Comparison of ENCODE assay signal across 10 cellular contexts in genomic region chr11:68338041-68338800, GRCh38. TPM values are rescaled to one million over a fixed set of nuclear protein-coding genes. Genes with fewer than 3 reads are reported as not detected.
A peak's percentile ranks its signal among the peaks of the same experiment; 100 is the strongest.
DNase-seq lines count a peak whose midpoint lies in the region; ATAC-seq and TF ChIP-seq lines count a peak whose summit lies in the region.
"Had no signal": no experiment of that assay in that cellular context is flagged by ENCODE, and none has a peak within 500 bp of the region (broad histone marks: within the 10 kb centered on the region; RNA-seq: fewer than 3 reads in every experiment).

No MANE protein-coding gene starts in this region.

- H3K9me3 Mint-ChIP-seq in HFFc6, result no peaks in the 10 kb centered on the region
- no peaks in the 10 kb centered on the region for H3K9me3 Mint-ChIP-seq in endodermal cell

- POLR2A ChIA-PET in AG04450 (lab: Yijun Ruan, JAX), result interaction anchor here (1.0 kb wide), 1 partner anchor 42 kb away, joined by 4 read pairs; no protein-coding TSS in a partner anchor

- H3K36me3 Mint-ChIP-seq in HFFc6 (ENCODE audit: low read depth) (no peaks in the 10 kb centered on the region), endodermal cell (ENCODE audit: low read depth) (peaks cover 5% of the 10 kb centered on the region)

- H3K27ac Mint-ChIP-seq in HFFc6, result no peak overlapping the region
- peak overlapping the region; percentile 71 for H3K27ac Mint-ChIP-seq in endodermal cell

- peaks cover 11% of the 10 kb centered on the region for H3K4me1 Mint-ChIP-seq in HFFc6 (ENCODE audit: low read depth)
- peaks cover 17% of the 10 kb centered on the region for H3K4me1 Mint-ChIP-seq in endodermal cell

- in situ Hi-C loops in GM13977 (cut with MboI; ENCODE audit: low pct_unique_long_range_greater_than_20kb, low sequenced_read_pairs, unreplicated experiment), result no loop called here

- ATAC-seq in HG03342 (IDR thresholded peaks at IDR 0.05; ENCODE audit: unreplicated experiment), result no peak

- H3K27ac ChIP-seq in AG04450 (ENCODE audit: low read depth, low read length), result peak overlapping the region; percentile 57
- no peak overlapping the region for H3K27ac ChIP-seq in endodermal cell (ENCODE audit: low read depth, low read length)
- H3K27ac ChIP-seq: right lobe of liver had no signal

- DNase-seq in AG04450 (ENCODE audit: low read depth, low spot score), result peak; percentile 37
- DNase-seq in HFFc6, result peak; percentile 4
- no peak for DNase-seq in endodermal cell
- peak; percentile 72 for DNase-seq in myocyte (ENCODE audit: low read depth)
- no peak for DNase-seq in HK-2 (ENCODE audit: unreplicated experiment)
- DNase-seq in GM13977 (ENCODE audit: low spot score), result no peak
- no peak for DNase-seq in retina
- DNase-seq: right lobe of liver had no signal

- CTCF ChIA-PET in AG04450 (lab: Charles Lee), result no interaction called here

- no peaks in the 10 kb centered on the region for H3K4me1 ChIP-seq in endodermal cell (ENCODE audit: control insufficient read depth, insufficient read depth, low read length)

- H3K4me3 ChIP-seq in AG04450 (ENCODE audit: low read depth, low read length) (no peak overlapping the region), endodermal cell (ENCODE audit: low read length) (no peak overlapping the region)
- H3K4me3 ChIP-seq: right lobe of liver, thoracic aorta had no signal

- no peaks in the 10 kb centered on the region for H3K36me3 ChIP-seq in endodermal cell (ENCODE audit: control insufficient read depth, insufficient read depth, low read length)
- H3K36me3 ChIP-seq: right lobe of liver, thoracic aorta had no signal

- H3K27me3 Mint-ChIP-seq in HFFc6 (ENCODE audit: insufficient read depth), result peaks cover 14% of the 10 kb centered on the region
- no peaks in the 10 kb centered on the region for H3K27me3 Mint-ChIP-seq in endodermal cell (ENCODE audit: insufficient read depth)

- no peak overlapping the region for H3K9ac ChIP-seq in endodermal cell (ENCODE audit: extremely low read depth, low read length, poor library complexity, severe bottlenecking)

- H3K4me3 Mint-ChIP-seq in HFFc6 (no peak overlapping the region), endodermal cell (no peak overlapping the region)

- TF ChIP-seq CTCF in AG04450 (IDR thresholded peaks at IDR 0.05; ENCODE audit: low read depth, low read length) (no peak), HFFc6 (IDR thresholded peaks at IDR 0.05) (no peak), endodermal cell (conservative IDR thresholded peaks at IDR 0.05) (no peak), GM13977 (IDR thresholded peaks at IDR 0.05; ENCODE audit: extremely low read depth, insufficient read depth, missing control alignments) (no peak)

- no peaks in the 10 kb centered on the region for H3K9me3 ChIP-seq in AG04450 (ENCODE audit: control insufficient read depth, insufficient read depth, low read length)
- H3K9me3 ChIP-seq in endodermal cell (ENCODE audit: control insufficient read depth, low read length), result no peaks in the 10 kb centered on the region
- H3K9me3 ChIP-seq: right lobe of liver, thoracic aorta had no signal

- 90 to 98% methylated on average over 5 to 11 of the region's 11 CpGs for WGBS in endodermal cell (ENCODE audit: insufficient coverage in 1 of 2, insufficient read length in 1 of 2), 2 experiments

- H3K27me3 ChIP-seq in AG04450 (ENCODE audit: control insufficient read depth, insufficient read depth, low read length) (no peaks in the 10 kb centered on the region), endodermal cell (ENCODE audit: control insufficient read depth, insufficient read depth, low read length, poor library complexity, severe bottlenecking) (no peaks in the 10 kb centered on the region)
- H3K27me3 ChIP-seq: right lobe of liver had no signal

RNA-seq across cellular contexts. Expression of gene LRP5, which starts 25.8 kb away (rescaled TPM):
- polyA plus RNA-seq in AG04450 (2011; rRNA removed), result 4.9 and 8.0 TPM in 2 replicates
- polyA minus RNA-seq in AG04450 (2011; rRNA and poly(A)+ RNA removed), result 11.1 and 15.4 TPM in 2 replicates
- total RNA-seq in HFFc6 (2021; fragmentation: NEBNext Ultra II Directional; extraction: Animal tissue kit (Norgen Biotek cat#: 25700)), result 10 to 100 TPM in 2 of 6 experiments, 1 to 10 TPM in 4; 2.5 to 14.9 (median 3.8) TPM
- 10 to 100 TPM; 58.2 to 64.1 TPM for total RNA-seq in endodermal cell
- polyA plus RNA-seq in endodermal cell (2013, experiment 1 of 2), result 37.4 TPM
- 35.9 TPM for polyA plus RNA-seq in endodermal cell (2013, experiment 2 of 2)
- 48.8 and 67.2 TPM in 2 replicates for total RNA-seq in myocyte
- 38.2 TPM for polyA plus RNA-seq in myocyte (2012)

Comparison
In these comparisons a context has a peak if more than half of its experiments do, and no peak if none do; other contexts are left out.
1. DNase-seq: peak in AG04450 (single experiment), HFFc6 (single experiment) and myocyte (single experiment); none in endodermal cell (single experiment), HK-2 (single experiment), GM13977 (single experiment) and retina (single experiment).